Comparison of ENCODE assay signal across 23 cellular contexts in genomic region chr3:41583014-41583413, GRCh38.
DNase-seq lines count a peak whose midpoint lies in the region; ATAC-seq and TF ChIP-seq lines count a peak whose summit lies in the region.
"Had no signal": no experiment of that assay in that cellular context is flagged by ENCODE, and none has a peak within 500 bp of the region (broad histone marks: within the 10 kb centered on the region; RNA-seq: fewer than 3 reads in every experiment).

No MANE protein-coding gene starts in this region.

- no peak overlapping the region for H2AFZ ChIP-seq in SK-N-SH (ENCODE audit: low read depth)
- H2AFZ ChIP-seq in neural progenitor cell (replicated peaks) = no peak overlapping the region

- H3K27me3 ChIP-seq in SK-N-SH (ENCODE audit: insufficient read depth) (no peaks in the 10 kb centered on the region), neural progenitor cell (no peaks in the 10 kb centered on the region)
- H3K27me3 ChIP-seq: BE2C, BLaER1 had no signal

- H3K9me3 Mint-ChIP-seq in neural progenitor cell = no peaks in the 10 kb centered on the region

- no peak overlapping the region for H3K27ac Mint-ChIP-seq in neural progenitor cell
- H3K27ac Mint-ChIP-seq: CD14-positive monocyte; CD4-positive, alpha-beta memory T cell; CD4-positive, CD25-positive, alpha-beta regulatory T cell; CD8-positive, alpha-beta memory T cell had no signal

- H3K4me3 Mint-ChIP-seq in neural progenitor cell = no peak overlapping the region
- H3K4me3 Mint-ChIP-seq: CD14-positive monocyte; CD4-positive, alpha-beta memory T cell; CD4-positive, CD25-positive, alpha-beta regulatory T cell; CD8-positive, alpha-beta memory T cell had no signal

- H3K9me2 ChIP-seq in SK-N-SH = no peaks in the 10 kb centered on the region

- H4K20me1 ChIP-seq in SK-N-SH (ENCODE audit: insufficient read depth) = no peaks in the 10 kb centered on the region
- no peaks in the 10 kb centered on the region for H4K20me1 ChIP-seq in neural progenitor cell (ENCODE audit: low read depth)
- H4K20me1 ChIP-seq: BLaER1 had no signal

- ATAC-seq in SK-N-SH treated with all-trans-retinoic acid at 6 μM for 48 hours = no peak
- ATAC-seq: GM12878 had no signal

- H3K27me3 Mint-ChIP-seq in neural progenitor cell (ENCODE audit: insufficient read depth, low read depth) = no peaks in the 10 kb centered on the region
- H3K27me3 Mint-ChIP-seq: CD4-positive, alpha-beta memory T cell; CD4-positive, CD25-positive, alpha-beta regulatory T cell; CD8-positive, alpha-beta memory T cell had no signal

- H3F3A ChIP-seq in SK-N-SH (replicated peaks; ENCODE audit: insufficient read depth) (no peaks in the 10 kb centered on the region), neural progenitor cell (ENCODE audit: low read depth) (no peaks in the 10 kb centered on the region)

- H3K4me3 ChIP-seq in SK-N-SH (ENCODE audit: low read depth in 2 of 2, low read length in 1 of 2) = no peak overlapping the region
- H3K4me3 ChIP-seq in neural progenitor cell = no peak overlapping the region
- H3K4me3 ChIP-seq: BLaER1, GM12878 had no signal

- H3K9me3 ChIP-seq in SK-N-SH (no peaks in the 10 kb centered on the region), neural progenitor cell (ENCODE audit: low read depth) (no peaks in the 10 kb centered on the region)
- H3K9me3 ChIP-seq: BE2C, BLaER1 had no signal

- H3K27ac ChIP-seq in SK-N-SH (ENCODE audit: low read depth in 2 of 2, low read length in 1 of 2) (peak overlapping the region in 1 of 2 experiments; percentile 95; a peak in 2 of 4 replicates), neural progenitor cell (no peak overlapping the region)
- H3K27ac ChIP-seq: BLaER1 had no signal

- H3K4me2 ChIP-seq in SK-N-SH (no peak overlapping the region), neural progenitor cell (no peak overlapping the region)
- H3K4me2 ChIP-seq: BLaER1 had no signal

- TF ChIP-seq CTCF in SK-N-SH (IDR thresholded peaks at IDR 0.05) = no peak
- no peak for TF ChIP-seq CTCF in neural progenitor cell (IDR thresholded peaks at IDR 0.05)

- H3K4me1 Mint-ChIP-seq in neural progenitor cell = peaks cover 3% of the 10 kb centered on the region
- H3K4me1 Mint-ChIP-seq: CD14-positive monocyte had no signal

- TF ChIP-seq EP300 in SK-N-SH (IDR thresholded peaks at IDR 0.05; ENCODE audit: borderline replicate concordance in 1 of 2, low read depth in 1 of 2, low read length in 1 of 2) = peak in 1 of 2 experiments; percentile 58; a peak in 1 of 4 replicates

- no peaks in the 10 kb centered on the region for H3K36me3 Mint-ChIP-seq in neural progenitor cell
- H3K36me3 Mint-ChIP-seq: CD14-positive monocyte had no signal

- CTCF ChIA-PET in SK-N-SH (lab: Yijun Ruan, JAX) = interaction anchor here (0.7 to 1.2 kb wide), 3 partner anchors 114 to 998 kb away, joined by 3 read pairs; no protein-coding TSS in a partner anchor

- H3K9ac ChIP-seq in SK-N-SH = no peak overlapping the region
- H3K9ac ChIP-seq in neural progenitor cell = no peak overlapping the region
- H3K9ac ChIP-seq: BLaER1 had no signal

- H3K79me2 ChIP-seq in SK-N-SH (ENCODE audit: insufficient read depth) (no peaks in the 10 kb centered on the region), neural progenitor cell (ENCODE audit: low read depth) (no peaks in the 10 kb centered on the region)

- TF ChIP-seq RAD21 in SK-N-SH (IDR thresholded peaks at IDR 0.05; ENCODE audit: low read length) = peak; percentile 12; the same call in 1 of the 2 replicates

- WGBS in SK-N-SH (ENCODE audit: low lambda C conversion rate) = 64% methylated on average over 2 of the region's 2 CpGs

- H3K36me3 ChIP-seq in SK-N-SH (replicated peaks in 1 of 2; ENCODE audit: control insufficient read depth in 1 of 2, insufficient read depth in 2 of 2, low read length in 1 of 2) (peaks cover 0 to 2% of the 10 kb centered on the region in 2 experiments), neural progenitor cell (no peaks in the 10 kb centered on the region)
- H3K36me3 ChIP-seq: BE2C, BLaER1 had no signal

- POLR2A ChIA-PET in SK-N-SH (lab: Yijun Ruan, JAX) = no interaction called here

- DNase-seq in NCI-H1436 (lab: John Stamatoyannopoulos, UW) (peak; percentile 37), NCI-H1436 treated with DMSO at 0.1 percent for 48 hours (lab: John Stamatoyannopoulos, UW) (no peak), SK-N-SH (peak; percentile 49), neural progenitor cell (ENCODE audit: low spot score) (no peak)
- DNase-seq: 8988T; ACHN; BE2C; C1 segment of cervical spinal cord; CD4-positive, alpha-beta memory T cell; CD4-positive, CD25-positive, alpha-beta regulatory T cell; CD8-positive, alpha-beta memory T cell; COR-L47; DMS 273 treated with DMSO at 0.1 percent for 48 hours; DMS153; DMS53; DMS79; DND-41; EL; GDM1 had no signal

- peaks cover 0 to 24% of the 10 kb centered on the region in 2 experiments; a peak in 2 of 4 replicates for H3K4me1 ChIP-seq in SK-N-SH (ENCODE audit: control insufficient read depth in 1 of 2, insufficient read depth in 2 of 2, low read depth in 1 of 2, low read length in 1 of 2)
- H3K4me1 ChIP-seq in neural progenitor cell = peaks cover 18% of the 10 kb centered on the region
- H3K4me1 ChIP-seq: BE2C, BLaER1 had no signal

TF ChIP-seq in SK-N-SH, 30 proteins besides CTCF, POLR2A, EP300 and RAD21 (continues in another document):
- TF ChIP-seq, protein P1, sequence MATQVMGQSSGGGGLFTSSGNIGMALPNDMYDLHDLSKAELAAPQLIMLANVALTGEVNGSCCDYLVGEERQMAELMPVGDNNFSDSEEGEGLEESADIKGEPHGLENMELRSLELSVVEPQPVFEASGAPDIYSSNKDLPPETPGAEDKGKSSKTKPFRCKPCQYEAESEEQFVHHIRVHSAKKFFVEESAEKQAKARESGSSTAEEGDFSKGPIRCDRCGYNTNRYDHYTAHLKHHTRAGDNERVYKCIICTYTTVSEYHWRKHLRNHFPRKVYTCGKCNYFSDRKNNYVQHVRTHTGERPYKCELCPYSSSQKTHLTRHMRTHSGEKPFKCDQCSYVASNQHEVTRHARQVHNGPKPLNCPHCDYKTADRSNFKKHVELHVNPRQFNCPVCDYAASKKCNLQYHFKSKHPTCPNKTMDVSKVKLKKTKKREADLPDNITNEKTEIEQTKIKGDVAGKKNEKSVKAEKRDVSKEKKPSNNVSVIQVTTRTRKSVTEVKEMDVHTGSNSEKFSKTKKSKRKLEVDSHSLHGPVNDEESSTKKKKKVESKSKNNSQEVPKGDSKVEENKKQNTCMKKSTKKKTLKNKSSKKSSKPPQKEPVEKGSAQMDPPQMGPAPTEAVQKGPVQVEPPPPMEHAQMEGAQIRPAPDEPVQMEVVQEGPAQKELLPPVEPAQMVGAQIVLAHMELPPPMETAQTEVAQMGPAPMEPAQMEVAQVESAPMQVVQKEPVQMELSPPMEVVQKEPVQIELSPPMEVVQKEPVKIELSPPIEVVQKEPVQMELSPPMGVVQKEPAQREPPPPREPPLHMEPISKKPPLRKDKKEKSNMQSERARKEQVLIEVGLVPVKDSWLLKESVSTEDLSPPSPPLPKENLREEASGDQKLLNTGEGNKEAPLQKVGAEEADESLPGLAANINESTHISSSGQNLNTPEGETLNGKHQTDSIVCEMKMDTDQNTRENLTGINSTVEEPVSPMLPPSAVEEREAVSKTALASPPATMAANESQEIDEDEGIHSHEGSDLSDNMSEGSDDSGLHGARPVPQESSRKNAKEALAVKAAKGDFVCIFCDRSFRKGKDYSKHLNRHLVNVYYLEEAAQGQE (IDR thresholded peaks at IDR 0.05; ENCODE audit: low read depth, low read length) = no peak
- TF ChIP-seq RCOR1 (IDR thresholded peaks at IDR 0.05; ENCODE audit: low read length) (peak; percentile 66; the same call in 1 of the 2 replicates), YY1 (IDR thresholded peaks at IDR 0.05; ENCODE audit: low read depth) (no peak)

TF ChIP-seq in SK-N-SH treated with all-trans-retinoic acid at 6 μM for 48 hours, 23 proteins besides CTCF, POLR2A, EP300 and RAD21 (continues in another document):
- TF ChIP-seq GLIS3 (CRISPR knock-in tag; IDR thresholded peaks at IDR 0.05) (0 out of 2 replicates have a peak, but pooled peaks have one; percentile 83), TSHZ2 (CRISPR knock-in tag; IDR thresholded peaks at IDR 0.05) (0 out of 2 replicates have a peak, but pooled peaks have one; percentile 39), CSRNP3 (CRISPR knock-in tag; IDR thresholded peaks at IDR 0.05) (0 out of 2 replicates have a peak, but pooled peaks have one; percentile 80), ZC3H10 (CRISPR knock-in tag; IDR thresholded peaks at IDR 0.05) (no peak), TOX (CRISPR knock-in tag; IDR thresholded peaks at IDR 0.05; ENCODE audit: borderline replicate concordance) (no peak)

Comparison
In these comparisons a context has a peak if more than half of its experiments do, and no peak if none do; other contexts are left out.
1. DNase-seq: peak in NCI-H1436 (single experiment) and SK-N-SH (single experiment); none in NCI-H1436 treated with DMSO at 0.1 percent for 48 hours (single experiment) and neural progenitor cell (single experiment).